Comparison of ENCODE assay signal across 8 cellular contexts in genomic region chr3:178671261-178672191, GRCh38.
DNase-seq lines count a peak whose midpoint lies in the region; ATAC-seq and TF ChIP-seq lines count a peak whose summit lies in the region.

No MANE protein-coding gene starts in this region.

- BruUV-seq in PC-9 (replicated peaks; lab: Mats Ljungman, UMichigan) = no TSS peak

- H3F3A ChIP-seq in PC-9 (ENCODE audit: insufficient read depth, low read depth) = no peaks in the 10 kb centered on the region

- POLR2A ChIA-PET in PC-9 (lab: Charles Lee; ENCODE audit: unreplicated experiment) = no interaction called here

- H3K9me3 Mint-ChIP-seq in stimulated activated naive B cell treated with anti-CD40 and anti-IgM and Interleukin-4, amounts not matched to agents 10 μg/mL and 1 μg/mL and 100 μg/mL, for 72 hours = no peaks in the 10 kb centered on the region

- no peak overlapping the region for H3K4me3 Mint-ChIP-seq in stimulated activated naive B cell treated with anti-CD40 and anti-IgM and Interleukin-4, amounts not matched to agents 10 μg/mL and 1 μg/mL and 100 μg/mL, for 72 hours

- H3K36me3 Mint-ChIP-seq in stimulated activated naive B cell treated with anti-CD40 and anti-IgM and Interleukin-4, amounts not matched to agents 10 μg/mL and 1 μg/mL and 100 μg/mL, for 72 hours = no peaks in the 10 kb centered on the region

- H3K9me2 ChIP-seq in PC-9 (ENCODE audit: insufficient read depth) = no peaks in the 10 kb centered on the region

- DNase-seq in PC-9 (peak; percentile 23 to 72), kidney tubule cell (ENCODE audit: low spot score) (peak; percentile 93), NCI-H446 treated with DMSO at 0.1 percent for 48 hours (lab: John Stamatoyannopoulos, UW) (no peak)
- no peak for DNase-seq in stimulated activated naive B cell treated with anti-CD40 and anti-IgM and Interleukin-4, amounts not matched to agents 10 μg/mL and 1 μg/mL and 100 μg/mL, for 72 hours
- DNase-seq in stimulated activated naive CD8-positive, alpha-beta T cell treated with anti-CD3 and anti-CD28 coated beads, Interleukin-15, Interleukin-2, amounts not matched to agents 100 U/mL and 50 U/mL, for 24 hours = no peak
- no peak for DNase-seq in stimulated activated naive CD4-positive, alpha-beta T cell (lab: John Stamatoyannopoulos, UW)

- ATAC-seq in GM18519 (IDR thresholded peaks at IDR 0.05; ENCODE audit: low FRiP score, unreplicated experiment) (peak; percentile 51), HG02610 (IDR thresholded peaks at IDR 0.05; ENCODE audit: unreplicated experiment) (peak; percentile 35)
- ATAC-seq in stimulated activated naive B cell treated with anti-CD40 and anti-IgM and Interleukin-4, amounts not matched to agents 10 μg/mL and 1 μg/mL and 100 μg/mL, for 72 hours (replicated peaks) = no peak
- ATAC-seq in stimulated activated naive CD8-positive, alpha-beta T cell treated with anti-CD3 and anti-CD28 coated beads, Interleukin-15, Interleukin-2, amounts not matched to agents 100 U/mL and 50 U/mL, for 24 hours = no peak

- H3K27ac ChIP-seq in PC-9 = no peak overlapping the region

- H3K27ac Mint-ChIP-seq in stimulated activated naive B cell treated with anti-CD40 and anti-IgM and Interleukin-4, amounts not matched to agents 10 μg/mL and 1 μg/mL and 100 μg/mL, for 72 hours = no peak overlapping the region

- no peaks in the 10 kb centered on the region for H3K79me2 ChIP-seq in PC-9 (ENCODE audit: low read depth)

- peaks cover 7 to 12% of the 10 kb centered on the region in 2 donors for H3K4me1 Mint-ChIP-seq in stimulated activated naive B cell treated with anti-CD40 and anti-IgM and Interleukin-4, amounts not matched to agents 10 μg/mL and 1 μg/mL and 100 μg/mL, for 72 hours

- no peaks in the 10 kb centered on the region for H3K27me3 Mint-ChIP-seq in stimulated activated naive B cell treated with anti-CD40 and anti-IgM and Interleukin-4, amounts not matched to agents 10 μg/mL and 1 μg/mL and 100 μg/mL, for 72 hours

- TF ChIP-seq CTCF in PC-9 (conservative IDR thresholded peaks at IDR 0.05) = no peak

- H3K36me3 ChIP-seq in PC-9 (ENCODE audit: low read depth) = no peaks in the 10 kb centered on the region

- H3K9me3 ChIP-seq in PC-9 (ENCODE audit: insufficient read depth, low read depth) = no peaks in the 10 kb centered on the region

- no peaks in the 10 kb centered on the region for H3K27me3 ChIP-seq in PC-9 (ENCODE audit: insufficient read depth, low read depth)

- H3K4me3 ChIP-seq in PC-9 = no peak overlapping the region

- no peaks in the 10 kb centered on the region for H3K4me1 ChIP-seq in PC-9 (replicated peaks; ENCODE audit: insufficient read depth)

- H2AFZ ChIP-seq in PC-9 = no peak overlapping the region

- CTCF ChIA-PET in PC-9 (lab: Charles Lee) = no interaction called here

- no peaks in the 10 kb centered on the region for H4K20me1 ChIP-seq in PC-9 (ENCODE audit: insufficient read depth)

- 0 out of 2 replicates have a peak overlapping the region, but pooled peaks have one; percentile 0 for H3K4me2 ChIP-seq in PC-9

- intact Hi-C loops in PC-9 (cut with micrococcal nuclease; ENCODE audit: unreplicated experiment) = no loop called here

Comparison
In these comparisons a context has a peak if more than half of its experiments do, and no peak if none do; other contexts are left out.
1. ATAC-seq: peak in GM18519 (single experiment) and HG02610 (single experiment); none in stimulated activated naive B cell treated with anti-CD40 and anti-IgM and Interleukin-4, amounts not matched to agents 10 μg/mL and 1 μg/mL and 100 μg/mL, for 72 hours (0 of 2) and stimulated activated naive CD8-positive, alpha-beta T cell treated with anti-CD3 and anti-CD28 coated beads, Interleukin-15, Interleukin-2, amounts not matched to agents 100 U/mL and 50 U/mL, for 24 hours (single experiment).
2. DNase-seq: peak in PC-9 (2 of 2) and kidney tubule cell (single experiment); none in stimulated activated naive B cell treated with anti-CD40 and anti-IgM and Interleukin-4, amounts not matched to agents 10 μg/mL and 1 μg/mL and 100 μg/mL, for 72 hours (single experiment), stimulated activated naive CD8-positive, alpha-beta T cell treated with anti-CD3 and anti-CD28 coated beads, Interleukin-15, Interleukin-2, amounts not matched to agents 100 U/mL and 50 U/mL, for 24 hours (single experiment), NCI-H446 treated with DMSO at 0.1 percent for 48 hours (single experiment) and stimulated activated naive CD4-positive, alpha-beta T cell (0 of 6).